16 cellular contexts compared by ENCODE assay signal in genomic region chr14:68539839-68540238, GRCh38.
A peak's percentile ranks its signal among the peaks of the same experiment; 100 is the strongest.
DNase-seq lines count a peak whose midpoint lies in the region; ATAC-seq and TF ChIP-seq lines count a peak whose summit lies in the region.
"Had no signal": no experiment of that assay in that cellular context is flagged by ENCODE, and none has a peak within 500 bp of the region (broad histone marks: within the 10 kb centered on the region; RNA-seq: fewer than 3 reads in every experiment).

No MANE protein-coding gene starts in this region.

- H3K27me3 Mint-ChIP-seq in type B pancreatic cell (no peaks in the 10 kb centered on the region), HFFc6 (ENCODE audit: insufficient read depth) (no peaks in the 10 kb centered on the region)

- H3K9me3 Mint-ChIP-seq in type B pancreatic cell (peaks cover 6% of the 10 kb centered on the region), HFFc6 (no peaks in the 10 kb centered on the region)

- H3K27me3 ChIP-seq in right cardiac atrium (ENCODE audit: control insufficient read depth, insufficient read depth) (no peaks in the 10 kb centered on the region), neuronal stem cell (ENCODE audit: control insufficient read depth in 3 of 3, insufficient read depth in 3 of 3, low read depth in 1 of 3, low read length in 3 of 3) (no peaks in the 10 kb centered on the region)
- H3K27me3 ChIP-seq: BLaER1 treated with 17β-estradiol and CSF1 and Interleukin-3, amounts not matched to agents 10 nM and 100 nM had no signal

- no peak overlapping the region for H2BK5ac ChIP-seq in neuronal stem cell (ENCODE audit: low read length)

- H3K4me1 ChIP-seq in right cardiac atrium (ENCODE audit: control insufficient read depth, insufficient read depth, low read length), result peaks cover 8% of the 10 kb centered on the region
- H3K4me1 ChIP-seq in neuronal stem cell (ENCODE audit: control insufficient read depth in 2 of 2, insufficient read depth in 1 of 2, low read depth in 1 of 2, low read length in 2 of 2), result peaks cover 25 to 43% of the 10 kb centered on the region in 2 donors

- no peak overlapping the region for H3K4ac ChIP-seq in neuronal stem cell (ENCODE audit: low read length)

- no peak overlapping the region for H2BK15ac ChIP-seq in neuronal stem cell (ENCODE audit: low read length)

- H3K4me3 ChIP-seq in right cardiac atrium (ENCODE audit: low read length) (no peak overlapping the region), neuronal stem cell (ENCODE audit: low read length in 2 of 2) (no peak overlapping the region)
- H3K4me3 ChIP-seq: BLaER1 treated with 17β-estradiol and CSF1 and Interleukin-3, amounts not matched to agents 10 nM and 100 nM; PC-9 had no signal

- intact Hi-C loops in Right ventricle myocardium superior (cut with DNase I) (no loop called here), Right ventricle myocardium inferior (cut with DNase I) (no loop called here), right cardiac atrium (cut with DNase I) (loop anchor here in 1 of 4 donors (10.0 kb wide), 1 partner anchor 255 kb away; the partner anchor contains the start of gene ZFP36L1)

- H3K4me1 Mint-ChIP-seq in type B pancreatic cell (ENCODE audit: unreplicated experiment), result peaks cover 64% of the 10 kb centered on the region
- peaks cover 65% of the 10 kb centered on the region for H3K4me1 Mint-ChIP-seq in HFFc6 (ENCODE audit: low read depth)

- DNase-seq in Right ventricle myocardium superior, result no peak
- DNase-seq in Right ventricle myocardium inferior (ENCODE audit: missing footprints), result no peak
- DNase-seq in right cardiac atrium, result no peak
- DNase-seq in neuronal stem cell (ENCODE audit: low spot score), result no peak
- no peak for DNase-seq in type B pancreatic cell (ENCODE audit: extremely low spot score, unreplicated experiment)
- DNase-seq in NCI-H187 (lab: John Stamatoyannopoulos, UW), result no peak
- DNase-seq in G401 (ENCODE audit: low spot score), result no peak
- no peak for DNase-seq in HFFc6
- DNase-seq: EL, NCI-H1092 treated with DMSO at 0.1 percent for 48 hours, NCI-H1694 treated with DMSO at 0.1 percent for 48 hours, NCI-H748 treated with DMSO at 0.1 percent for 48 hours, PC-9 had no signal

- peak overlapping the region; percentile 22 for H3K27ac ChIP-seq in right cardiac atrium (ENCODE audit: low read length)
- peak overlapping the region; percentile 95 for H3K27ac ChIP-seq in neuronal stem cell (replicated peaks; ENCODE audit: low read length)
- H3K27ac ChIP-seq: 22Rv1; BLaER1 treated with 17β-estradiol and CSF1 and Interleukin-3, amounts not matched to agents 10 nM and 100 nM; KMS-11; PC-9 had no signal

- TF ChIP-seq CTCF in type B pancreatic cell (conservative IDR thresholded peaks at IDR 0.05) (no peak), HFFc6 (IDR thresholded peaks at IDR 0.05) (no peak)

- H3K23ac ChIP-seq in neuronal stem cell (ENCODE audit: low read depth, low read length, poor library complexity), result no peak overlapping the region

- no peaks in the 10 kb centered on the region for H3K9me3 ChIP-seq in right cardiac atrium (ENCODE audit: control insufficient read depth, low read length)
- H3K9me3 ChIP-seq in neuronal stem cell (replicated peaks in 1 of 2; ENCODE audit: control insufficient read depth in 2 of 2, insufficient read depth in 1 of 2, low read depth in 1 of 2, low read length in 2 of 2), result peaks cover 0 to 7% of the 10 kb centered on the region in 2 donors

- in situ Hi-C loops in G401 (cut with HindIII; ENCODE audit: low sequenced_read_pairs), result no loop called here

- H2AFZ ChIP-seq in neuronal stem cell (ENCODE audit: low read length), result no peak overlapping the region
- H2AFZ ChIP-seq: PC-9 had no signal

- H3K4me2 ChIP-seq in neuronal stem cell (ENCODE audit: insufficient read depth, low read length, poor library complexity, severe bottlenecking), result no peak overlapping the region
- H3K4me2 ChIP-seq: BLaER1 treated with 17β-estradiol and CSF1 and Interleukin-3, amounts not matched to agents 10 nM and 100 nM; KMS-11; PC-9 had no signal

- H2BK12ac ChIP-seq in neuronal stem cell (ENCODE audit: low read length), result no peak overlapping the region

- H3K4me3 Mint-ChIP-seq in type B pancreatic cell, result peak overlapping the region; percentile 39
- no peak overlapping the region for H3K4me3 Mint-ChIP-seq in HFFc6

- H3K14ac ChIP-seq in neuronal stem cell (ENCODE audit: low read length), result no peak overlapping the region

- H3K9ac ChIP-seq in neuronal stem cell (ENCODE audit: low read depth, low read length, poor library complexity), result no peak overlapping the region
- H3K9ac ChIP-seq: BLaER1 treated with 17β-estradiol and CSF1 and Interleukin-3, amounts not matched to agents 10 nM and 100 nM; KMS-11 had no signal

- ATAC-seq in Right ventricle myocardium superior (ENCODE audit: poor library complexity), result peak; percentile 9
- no peak for ATAC-seq in Right ventricle myocardium inferior
- peak in 1 of 2 donors; percentile 9 for ATAC-seq in right cardiac atrium

- no peaks in the 10 kb centered on the region for H3K79me1 ChIP-seq in neuronal stem cell (ENCODE audit: low read depth, low read length)

- H3K36me3 Mint-ChIP-seq in type B pancreatic cell (peaks cover 16% of the 10 kb centered on the region), HFFc6 (ENCODE audit: low read depth) (no peaks in the 10 kb centered on the region)

- H3K36me3 ChIP-seq in neuronal stem cell (replicated peaks in 1 of 2; ENCODE audit: control insufficient read depth in 2 of 2, insufficient read depth in 2 of 2, low read length in 2 of 2), result no peaks in the 10 kb centered on the region
- H3K36me3 ChIP-seq: BLaER1 treated with 17β-estradiol and CSF1 and Interleukin-3, amounts not matched to agents 10 nM and 100 nM had no signal

- no peak overlapping the region for H4K8ac ChIP-seq in neuronal stem cell (ENCODE audit: low read depth, low read length)

- H3K18ac ChIP-seq in neuronal stem cell (ENCODE audit: low read length), result no peak overlapping the region

- peak overlapping the region; percentile 79 for H3K27ac Mint-ChIP-seq in type B pancreatic cell
- H3K27ac Mint-ChIP-seq in HFFc6, result no peak overlapping the region

- no peak overlapping the region for H4K91ac ChIP-seq in neuronal stem cell (ENCODE audit: low read depth, low read length, poor library complexity)

- H2BK120ac ChIP-seq in neuronal stem cell (ENCODE audit: low read depth, low read length), result no peak overlapping the region

- WGBS in right cardiac atrium, result 70% methylated on average over 4 of the region's 4 CpGs
- no CpG with 5 or more reads among the region's 4 CpGs for WGBS in neuronal stem cell (ENCODE audit: extremely low coverage in 2 of 2, insufficient read length in 2 of 2, insufficient replicate concordance in 1 of 2), 2 donors

- no peak overlapping the region for H2AK5ac ChIP-seq in neuronal stem cell (ENCODE audit: low read depth, low read length)
